Comparison of ENCODE assay signal across 8 cellular contexts in the genomic region with DNA sequence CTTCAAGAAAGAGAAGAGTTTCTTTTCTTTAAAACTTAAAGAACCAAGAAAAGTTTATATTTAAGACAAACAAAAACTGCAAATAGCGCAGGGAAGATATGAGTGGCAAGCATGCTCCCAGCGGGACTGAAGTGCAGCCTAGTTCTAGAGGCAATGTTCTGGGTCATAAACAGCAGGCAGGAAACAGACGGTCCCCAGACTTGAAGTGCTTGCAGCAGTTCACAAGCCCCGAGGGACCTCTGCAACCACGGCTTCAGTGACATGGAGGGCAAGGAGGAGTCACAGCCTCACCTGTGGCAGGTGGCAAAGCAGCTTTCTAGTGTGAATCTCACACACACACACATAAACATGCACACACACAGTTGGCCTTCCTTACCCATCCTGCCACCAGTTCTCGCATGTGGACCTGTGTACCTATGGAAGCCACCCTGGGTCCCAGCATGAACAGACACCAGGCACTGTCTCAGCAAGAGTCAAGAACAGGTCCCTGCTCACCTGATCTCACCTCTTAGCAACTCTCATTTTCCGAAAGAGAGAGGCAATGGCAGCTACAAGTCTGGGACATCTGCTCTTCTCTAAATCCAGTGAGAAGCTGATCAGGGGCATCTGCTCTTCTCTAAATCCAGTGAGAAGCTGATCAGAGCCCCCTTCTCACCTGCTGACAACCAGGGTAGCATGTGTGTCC.
DNase-seq lines count a peak whose midpoint lies in the region; ATAC-seq, FAIRE-seq and TF ChIP-seq lines count a peak whose summit lies in the region.

No MANE protein-coding gene starts in this region.

- H3K27ac ChIP-seq in DOHH2 (ENCODE audit: low read depth, low read length) (peak overlapping the region; percentile 53), small intestine (ENCODE audit: low read depth in 1 of 2, low read length in 1 of 2) (no peak overlapping the region), SJCRH30 (no peak overlapping the region)

- FAIRE-seq in small intestine (lab: Jason Lieb, UNC): no peak

- peak overlapping the region; percentile 59 for H3K4me2 ChIP-seq in DOHH2 (ENCODE audit: low read length)

- no peak overlapping the region for H3K4me3 Mint-ChIP-seq in chondrocyte (ENCODE audit: unreplicated experiment)

- H3K27me3 ChIP-seq in DOHH2 (ENCODE audit: control insufficient read depth, low read length) (no peaks in the 10 kb centered on the region), small intestine (ENCODE audit: control insufficient read depth in 2 of 2, insufficient read depth in 2 of 2, low read length in 2 of 2) (no peaks in the 10 kb centered on the region), SJCRH30 (no peaks in the 10 kb centered on the region)

- no peaks in the 10 kb centered on the region for H3K9me2 ChIP-seq in DOHH2 (replicated peaks; ENCODE audit: control insufficient read depth, low read length)

- H3K4me3 ChIP-seq in DOHH2 (ENCODE audit: low read length): peak overlapping the region; percentile 39
- H3K4me3 ChIP-seq in small intestine (ENCODE audit: low read depth in 1 of 2, low read length in 2 of 2): no peak overlapping the region
- H3K4me3 ChIP-seq in SJCRH30: no peak overlapping the region

- POLR2A ChIA-PET in HEK293T (lab: Yijun Ruan, JAX): interaction anchor here (0.8 kb wide), 1 partner anchor 15 kb away, joined by 3 read pairs; no protein-coding TSS in a partner anchor

- no peaks in the 10 kb centered on the region for H3F3A ChIP-seq in DOHH2 (ENCODE audit: control insufficient read depth, insufficient read depth)

- H3K4me1 Mint-ChIP-seq in chondrocyte (ENCODE audit: low read depth): peaks cover 59% of the 10 kb centered on the region

- no peaks in the 10 kb centered on the region for H3K9me3 Mint-ChIP-seq in chondrocyte (ENCODE audit: low read depth)

- peak overlapping the region; percentile 55 for H3K27ac Mint-ChIP-seq in chondrocyte (ENCODE audit: unreplicated experiment)

- no peaks in the 10 kb centered on the region for H3K27me3 Mint-ChIP-seq in chondrocyte (ENCODE audit: low read depth)

- peaks cover 31% of the 10 kb centered on the region for H3K4me1 ChIP-seq in DOHH2 (ENCODE audit: control insufficient read depth, low read length)
- no peaks in the 10 kb centered on the region for H3K4me1 ChIP-seq in small intestine (ENCODE audit: control insufficient read depth in 2 of 2, insufficient read depth in 1 of 2, low read depth in 1 of 2, low read length in 1 of 2)
- no peaks in the 10 kb centered on the region for H3K4me1 ChIP-seq in SJCRH30

- no peaks in the 10 kb centered on the region for H3K79me2 ChIP-seq in DOHH2 (ENCODE audit: control insufficient read depth, low read length)

- TF ChIP-seq CTCF in DOHH2 (IDR thresholded peaks at IDR 0.05; ENCODE audit: low read depth, low read length, poor library complexity, severe bottlenecking) (no peak), chondrocyte (IDR thresholded peaks at IDR 0.05) (no peak)

- CTCF ChIA-PET in HEK293T (lab: Yijun Ruan, JAX): no interaction called here

- ATAC-seq in GM21529 (IDR thresholded peaks at IDR 0.05; ENCODE audit: unreplicated experiment) (peak; percentile 66), HG03558 (IDR thresholded peaks at IDR 0.05; ENCODE audit: extremely low read depth, unreplicated experiment) (peak; percentile 61)

- DNase-seq in chondrocyte (ENCODE audit: low spot score): no peak
- DNase-seq in small intestine: no peak
- DNase-seq in SJCRH30: no peak
- no peak for DNase-seq in activated naive CD4-positive, alpha-beta T cell treated with anti-CD3 and anti-CD28 coated beads, Interleukin-2, amount 50 U/mL, for 16 hours
- no peak for DNase-seq in HEK293T (ENCODE audit: extremely low spot score)

- H3K36me3 Mint-ChIP-seq in chondrocyte (ENCODE audit: low read depth): no peaks in the 10 kb centered on the region

- no peaks in the 10 kb centered on the region for H3K36me3 ChIP-seq in DOHH2 (ENCODE audit: control insufficient read depth, low read length)
- H3K36me3 ChIP-seq in small intestine (ENCODE audit: control insufficient read depth in 2 of 2, insufficient read depth in 2 of 2, low read length in 2 of 2): no peaks in the 10 kb centered on the region
- no peaks in the 10 kb centered on the region for H3K36me3 ChIP-seq in SJCRH30

- H4K20me1 ChIP-seq in DOHH2 (ENCODE audit: control insufficient read depth, insufficient read depth, low read depth, low read length): no peaks in the 10 kb centered on the region

- H3K9me3 ChIP-seq in DOHH2 (ENCODE audit: control insufficient read depth, insufficient read depth, low read length): no peaks in the 10 kb centered on the region
- H3K9me3 ChIP-seq in small intestine (ENCODE audit: control insufficient read depth, low read depth): no peaks in the 10 kb centered on the region
- H3K9me3 ChIP-seq in SJCRH30 (replicated peaks): no peaks in the 10 kb centered on the region

- 39 to 48% (median 45%) methylated on average over 7 of the region's 7 CpGs for WGBS in small intestine, 3 donors

TF ChIP-seq in HEK293T, 16 proteins besides CTCF, POLR2A, EP300 and RAD21:
- no peak for TF ChIP-seq ZNF384 (IDR thresholded peaks at IDR 0.05)
- no peak for TF ChIP-seq BHLHE40 (IDR thresholded peaks at IDR 0.05; ENCODE audit: borderline replicate concordance)
- no peak for TF ChIP-seq FOXA1 (IDR thresholded peaks at IDR 0.05)
- TF ChIP-seq ARNT (IDR thresholded peaks at IDR 0.05): no peak
- TF ChIP-seq NFRKB (IDR thresholded peaks at IDR 0.05): no peak
- TF ChIP-seq LEF1 (IDR thresholded peaks at IDR 0.05; ENCODE audit: borderline replicate concordance): no peak
- TF ChIP-seq SUZ12 (IDR thresholded peaks at IDR 0.05): no peak
- no peak for TF ChIP-seq HDGF (IDR thresholded peaks at IDR 0.05; ENCODE audit: borderline replicate concordance)
- TF ChIP-seq L3MBTL2 (conservative IDR thresholded peaks at IDR 0.05): no peak
- no peak for TF ChIP-seq FOXK2 (IDR thresholded peaks at IDR 0.05)
- TF ChIP-seq CTBP1 (IDR thresholded peaks at IDR 0.05; ENCODE audit: borderline replicate concordance): no peak
- TF ChIP-seq SP1 (IDR thresholded peaks at IDR 0.05): no peak
TF ChIP-seq in HEK293T: peak in this region for 0.
